19 cellular contexts compared by ENCODE assay signal in genomic region chr11:17508306-17508705, GRCh38. TPM values are rescaled to one million over a fixed set of nuclear protein-coding genes. Genes with fewer than 3 reads are reported as not detected.
DNase-seq lines count a peak whose midpoint lies in the region; TF ChIP-seq lines count a peak whose summit lies in the region.
"Had no signal": no experiment of that assay in that cellular context is flagged by ENCODE, and none has a peak within 500 bp of the region (broad histone marks: within the 10 kb centered on the region; RNA-seq: fewer than 3 reads in every experiment).

No MANE protein-coding gene starts in this region.

- H3K4me1 ChIP-seq in A673 (ENCODE audit: insufficient read depth, low read length, poor library complexity, severe bottlenecking) = no peaks in the 10 kb centered on the region
- H3K4me1 ChIP-seq: BE2C, foreskin keratinocyte, left lung had no signal

- H3K27me3 ChIP-seq in A673 (replicated peaks; ENCODE audit: insufficient read depth, low read depth, low read length, poor library complexity) = no peaks in the 10 kb centered on the region
- H3K27me3 ChIP-seq: BE2C, left lung had no signal

- DNase-seq in EL = peak; percentile 40
- peak; percentile 37 for DNase-seq in M059J (ENCODE audit: low read depth)
- peak; percentile 78 for DNase-seq in hepatic stellate cell (ENCODE audit: low spot score)
- peak; percentile 10 for DNase-seq in stromal cell of bone marrow (ENCODE audit: low read depth)
- DNase-seq in A673 (ENCODE audit: low spot score) = no peak
- DNase-seq in amygdala (lab: John Stamatoyannopoulos, UW) = no peak
- DNase-seq in dedifferentiated amniotic fluid mesenchymal stem cell (ENCODE audit: extremely low spot score) = no peak
- DNase-seq: activated CD4-positive, alpha-beta T cell treated with anti-CD3 and anti-CD28 coated beads for 4 hours; activated CD8-positive, alpha-beta memory T cell treated with anti-CD3 and anti-CD28 coated beads, Interleukin-2, amount 10 ng/mL, durations not matched to agents 7 days and 5 days; BE2C; foreskin keratinocyte; KG1; left lung; NCI-H1092; NCI-H2081; NCI-H524 treated with DMSO at 0.1 percent for 48 hours; T-cell had no signal

- H3K9me3 ChIP-seq in A673 (ENCODE audit: low read depth, low read length, poor library complexity, severe bottlenecking) = no peaks in the 10 kb centered on the region
- H3K9me3 ChIP-seq: BE2C, left lung had no signal

- H3K27ac ChIP-seq in A673 (ENCODE audit: low read depth, low read length, poor library complexity, severe bottlenecking) = no peak overlapping the region
- H3K27ac ChIP-seq: foreskin keratinocyte, left lung had no signal

- no peaks in the 10 kb centered on the region for H3K36me3 ChIP-seq in A673 (ENCODE audit: insufficient read depth, low read length, poor library complexity, severe bottlenecking)
- H3K36me3 ChIP-seq: BE2C, left lung had no signal

- no peak for TF ChIP-seq CTCF in A673 (conservative IDR thresholded peaks at IDR 0.05; ENCODE audit: low read depth, low read length)

- CTCF ChIA-PET in A673 (lab: Charles Lee) = interaction anchor here (0.7 kb wide), 1 partner anchor 124 kb away, joined by 3 read pairs; no protein-coding TSS in a partner anchor

- intact Hi-C loops in A673 (cut with micrococcal nuclease; ENCODE audit: unreplicated experiment) = no loop called here

- POLR2A ChIA-PET in A673 (lab: Charles Lee; ENCODE audit: low non-redundant PET) = no interaction called here

- BruUV-seq in A673 (replicated peaks; lab: Mats Ljungman, UMichigan) = no TSS peak

- H3K4me3 ChIP-seq in A673 (ENCODE audit: low read depth, low read length, poor library complexity, severe bottlenecking) = no peak overlapping the region
- H3K4me3 ChIP-seq: left lung had no signal

RNA-seq across cellular contexts. Expression of gene ABCC8, which starts 31.7 kb away (rescaled TPM):
- not detected in 2 replicates for total RNA-seq in M059J (2014; rRNA removed; shearing (Covaris generic))
- not detected in 2 replicates for total RNA-seq in A673 (2021)
- total RNA-seq: dermis blood vessel endothelial cell, endothelial cell of umbilical vein, foreskin keratinocyte, T-cell had no signal

RNA-seq across cellular contexts. Expression of gene USH1C, which starts 35.9 kb away (rescaled TPM):
- total RNA-seq in M059J (2014; rRNA removed; shearing (Covaris generic)) = not detected in 2 replicates
- not detected in 2 replicates for total RNA-seq in A673 (2021)
- total RNA-seq: activated CD8-positive, alpha-beta memory T cell treated with anti-CD3 and anti-CD28 coated beads, Interleukin-2, amount 10 ng/mL, durations not matched to agents 7 days and 5 days; dermis blood vessel endothelial cell; endothelial cell of umbilical vein; foreskin keratinocyte; T-cell had no signal

RNA-seq across cellular contexts. Expression of gene OTOG, which starts 38.8 kb away (rescaled TPM):
- not detected in 2 replicates for total RNA-seq in M059J (2014; rRNA removed; shearing (Covaris generic))
- not detected in 2 replicates for total RNA-seq in A673 (2021)
- total RNA-seq: activated CD8-positive, alpha-beta memory T cell treated with anti-CD3 and anti-CD28 coated beads, Interleukin-2, amount 10 ng/mL, durations not matched to agents 7 days and 5 days; dermis blood vessel endothelial cell; endothelial cell of umbilical vein; foreskin keratinocyte; left lung; T-cell had no signal

Comparison
In these comparisons a context has a peak if more than half of its experiments do, and no peak if none do; other contexts are left out.
1. DNase-seq: peak in EL (single experiment), M059J (single experiment), hepatic stellate cell (single experiment) and stromal cell of bone marrow (single experiment); none in A673 (single experiment), amygdala (0 of 56) and dedifferentiated amniotic fluid mesenchymal stem cell (single experiment).